ENCODE assay signal across 18 cellular contexts in the genomic region with DNA sequence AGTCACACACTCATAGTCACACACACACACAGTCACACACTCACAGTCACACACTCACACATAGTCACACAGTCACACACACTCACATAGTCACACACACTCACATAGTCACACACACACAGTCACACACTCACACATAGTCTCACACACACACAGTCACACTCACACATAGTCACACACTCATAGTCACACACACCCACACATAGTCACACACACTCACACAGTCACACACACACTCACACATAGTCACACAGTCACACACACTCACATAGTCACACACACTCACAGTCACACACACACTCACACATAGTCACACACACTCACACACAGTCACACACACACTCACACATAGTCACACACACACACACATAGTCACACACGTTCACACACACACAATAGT. TPM values are rescaled to one million over a fixed set of nuclear protein-coding genes. Genes with fewer than 3 reads are reported as not detected.
A peak's percentile ranks its signal among the peaks of the same experiment; 100 is the strongest.
DNase-seq lines count a peak whose midpoint lies in the region; ATAC-seq, FAIRE-seq and TF ChIP-seq lines count a peak whose summit lies in the region.
"Had no signal": no experiment of that assay in that cellular context is flagged by ENCODE, and none has a peak within 500 bp of the region (broad histone marks: within the 10 kb centered on the region; RNA-seq: fewer than 3 reads in every experiment).

No MANE protein-coding gene starts in this region.

- BruUV-seq in IMR-90 (replicated peaks; lab: Mats Ljungman, UMichigan) (no TSS peak), OCI-LY7 (replicated peaks; lab: Mats Ljungman, UMichigan) (no TSS peak)

- H3K9me2 ChIP-seq in OCI-LY7 (ENCODE audit: insufficient read depth, low read length) = no peaks in the 10 kb centered on the region

- intact Hi-C loops in IMR-90 (cut with micrococcal nuclease) = no loop called here
- intact Hi-C loops in OCI-LY7 (cut with micrococcal nuclease; ENCODE audit: unreplicated experiment) = no loop called here

- H4K5ac ChIP-seq in IMR-90 (ENCODE audit: low read depth, low read length) = no peak overlapping the region

- H3K36me3 Mint-ChIP-seq in activated naive CD8-positive, alpha-beta T cell treated with anti-CD3 and anti-CD28 coated beads, Interleukin-2, amount 10 ng/mL, durations not matched to agents 7 days and 5 days = peaks cover 4% of the 10 kb centered on the region
- no peaks in the 10 kb centered on the region for H3K36me3 Mint-ChIP-seq in activated naive CD8-positive, alpha-beta T cell treated with anti-CD3 and anti-CD28 coated beads, Interleukin-2, amount 50 U/mL, for 24 hours (ENCODE audit: low read depth)
- H3K36me3 Mint-ChIP-seq: CD8-positive, alpha-beta memory T cell had no signal

- no peak overlapping the region for H3K23ac ChIP-seq in IMR-90 (ENCODE audit: low read depth, low read length)

- FAIRE-seq in bronchial epithelial cell (lab: Jason Lieb, UNC) = peak; percentile 100
- FAIRE-seq: GM18507 had no signal

- H3K4me2 ChIP-seq in IMR-90 (ENCODE audit: low read depth, low read length) (no peak overlapping the region), OCI-LY7 (ENCODE audit: low read length) (no peak overlapping the region)
- H3K4me2 ChIP-seq: BLaER1 had no signal

- no peaks in the 10 kb centered on the region for H3K79me2 ChIP-seq in OCI-LY7 (ENCODE audit: insufficient read depth, low read depth, low read length)

- H2BK20ac ChIP-seq in IMR-90 (ENCODE audit: low read depth, low read length) = no peak overlapping the region

- H3K9me3 Mint-ChIP-seq in activated naive CD8-positive, alpha-beta T cell treated with anti-CD3 and anti-CD28 coated beads, Interleukin-2, amount 10 ng/mL, durations not matched to agents 7 days and 5 days = peaks cover 5% of the 10 kb centered on the region
- no peaks in the 10 kb centered on the region for H3K9me3 Mint-ChIP-seq in activated naive CD8-positive, alpha-beta T cell treated with anti-CD3 and anti-CD28 coated beads, Interleukin-2, amount 50 U/mL, for 24 hours

- no peak overlapping the region for H3K18ac ChIP-seq in IMR-90 (ENCODE audit: low read depth, low read length)

- H3K27me3 ChIP-seq in IMR-90 (ENCODE audit: control insufficient read depth, insufficient read depth, low read length) = peaks cover 25% of the 10 kb centered on the region
- H3K27me3 ChIP-seq in bronchial epithelial cell (ENCODE audit: control insufficient read depth, insufficient read depth, low read length) = peaks cover 8% of the 10 kb centered on the region

- no peak overlapping the region for H4K91ac ChIP-seq in IMR-90 (ENCODE audit: insufficient read depth, low read depth, low read length)

- no peak overlapping the region for H2BK120ac ChIP-seq in IMR-90 (ENCODE audit: low read depth, low read length)

- no peak overlapping the region for H4K8ac ChIP-seq in IMR-90 (ENCODE audit: low read depth in 2 of 2, low read length in 2 of 2)

- ATAC-seq in activated naive CD8-positive, alpha-beta T cell treated with anti-CD3 and anti-CD28 coated beads, Interleukin-2, amount 10 ng/mL, durations not matched to agents 7 days and 5 days (ENCODE audit: low read depth) = no peak
- no peak for ATAC-seq in activated naive CD8-positive, alpha-beta T cell treated with anti-CD3 and anti-CD28 coated beads, Interleukin-2, amount 50 U/mL, for 24 hours
- no peak for ATAC-seq in IMR-90 (ENCODE audit: low read depth)

- no peak for TF ChIP-seq RAD21 in IMR-90 (IDR thresholded peaks at IDR 0.05; ENCODE audit: low read length)

- H3K9ac ChIP-seq in IMR-90 (ENCODE audit: low read depth, low read length) = no peak overlapping the region
- H3K9ac ChIP-seq: BLaER1 had no signal

- TF ChIP-seq POLR2A in IMR-90 (IDR thresholded peaks at IDR 0.05; ENCODE audit: low read depth, low read length) = no peak

- no peak overlapping the region for H2AK5ac ChIP-seq in IMR-90 (ENCODE audit: low read depth, low read length)

- H3K14ac ChIP-seq in IMR-90 (replicated peaks; ENCODE audit: low read depth, low read length) = no peak overlapping the region

- dilution Hi-C loops in IMR-90 (cut with HindIII; ENCODE audit: low sequenced_read_pairs, unreplicated experiment) = no loop called here

- peak overlapping the region; percentile 7 for H3K27ac Mint-ChIP-seq in activated naive CD8-positive, alpha-beta T cell treated with anti-CD3 and anti-CD28 coated beads, Interleukin-2, amount 10 ng/mL, durations not matched to agents 7 days and 5 days
- no peak overlapping the region for H3K27ac Mint-ChIP-seq in activated naive CD8-positive, alpha-beta T cell treated with anti-CD3 and anti-CD28 coated beads, Interleukin-2, amount 50 U/mL, for 24 hours
- H3K27ac Mint-ChIP-seq: CD8-positive, alpha-beta memory T cell had no signal

- H4K20me1 ChIP-seq in IMR-90 (ENCODE audit: insufficient read depth, low read length) (0 out of 2 replicates have a peak, but pooled peaks cover 5% of the 10 kb centered on the region), OCI-LY7 (ENCODE audit: insufficient read depth, low read length) (no peaks in the 10 kb centered on the region)

- no peak overlapping the region for H3K56ac ChIP-seq in IMR-90 (ENCODE audit: extremely low read depth, insufficient read depth, low read length)

- H3K4me3 ChIP-seq in IMR-90 (ENCODE audit: insufficient read depth, low read depth, low read length) (no peak overlapping the region), bronchial epithelial cell (ENCODE audit: low read depth, low read length) (no peak overlapping the region), OCI-LY7 (ENCODE audit: low read depth, low read length, poor library complexity, severe bottlenecking) (no peak overlapping the region)
- H3K4me3 ChIP-seq: BLaER1 had no signal

- in situ Hi-C loops in IMR-90 (cut with MboI; ENCODE audit: low sequenced_read_pairs) = no loop called here

- H3K4me1 ChIP-seq in IMR-90 (ENCODE audit: control insufficient read depth, insufficient read depth, low read length) (no peaks in the 10 kb centered on the region; the same call in 1 of the 2 replicates), OCI-LY7 (ENCODE audit: insufficient read depth, low read length, poor library complexity, severe bottlenecking) (no peaks in the 10 kb centered on the region)
- H3K4me1 ChIP-seq: BLaER1, Caco-2 had no signal

- no peak overlapping the region for H3K4ac ChIP-seq in IMR-90 (ENCODE audit: low read depth, low read length)

- POLR2A ChIA-PET in activated naive CD8-positive, alpha-beta T cell treated with anti-CD3 and anti-CD28 coated beads, Interleukin-2, amount 10 ng/mL, durations not matched to agents 7 days and 5 days (lab: Charles Lee) = no interaction called here
- POLR2A ChIA-PET in IMR-90 (lab: Charles Lee; ENCODE audit: unreplicated experiment) = no interaction called here
- POLR2A ChIA-PET in OCI-LY7 (lab: Charles Lee) = no interaction called here

- H3K79me1 ChIP-seq in IMR-90 (ENCODE audit: low read depth in 1 of 2, low read length in 2 of 2) = no peaks in the 10 kb centered on the region

- CTCF ChIA-PET in IMR-90 (lab: Yijun Ruan, JAX) = no interaction called here
- CTCF ChIA-PET in OCI-LY7 (lab: Charles Lee; ENCODE audit: unreplicated experiment) = no interaction called here

- no peaks in the 10 kb centered on the region for H3K36me3 ChIP-seq in IMR-90 (ENCODE audit: control insufficient read depth, insufficient read depth, low read length)
- no peaks in the 10 kb centered on the region for H3K36me3 ChIP-seq in bronchial epithelial cell (ENCODE audit: control insufficient read depth, insufficient read depth, low read length)
- H3K36me3 ChIP-seq in OCI-LY7 (ENCODE audit: insufficient read depth, low read length) = no peaks in the 10 kb centered on the region
- H3K36me3 ChIP-seq: BLaER1 had no signal

- no peak overlapping the region for H2AK9ac ChIP-seq in IMR-90 (replicated peaks; ENCODE audit: low read depth, low read length, poor library complexity)

- peaks cover 21% of the 10 kb centered on the region for H3K27me3 Mint-ChIP-seq in activated naive CD8-positive, alpha-beta T cell treated with anti-CD3 and anti-CD28 coated beads, Interleukin-2, amount 10 ng/mL, durations not matched to agents 7 days and 5 days
- H3K27me3 Mint-ChIP-seq in activated naive CD8-positive, alpha-beta T cell treated with anti-CD3 and anti-CD28 coated beads, Interleukin-2, amount 50 U/mL, for 24 hours = peaks cover 39% of the 10 kb centered on the region

- no peaks in the 10 kb centered on the region for H3K4me1 Mint-ChIP-seq in activated naive CD8-positive, alpha-beta T cell treated with anti-CD3 and anti-CD28 coated beads, Interleukin-2, amount 10 ng/mL, durations not matched to agents 7 days and 5 days
- H3K4me1 Mint-ChIP-seq in activated naive CD8-positive, alpha-beta T cell treated with anti-CD3 and anti-CD28 coated beads, Interleukin-2, amount 50 U/mL, for 24 hours = no peaks in the 10 kb centered on the region
- H3K4me1 Mint-ChIP-seq: CD8-positive, alpha-beta memory T cell had no signal

- H2BK5ac ChIP-seq in IMR-90 (ENCODE audit: low read depth, low read length, poor library complexity, severe bottlenecking) = peak overlapping the region; percentile 32

- no peak for DNase-seq in activated naive CD8-positive, alpha-beta T cell treated with anti-CD3 and anti-CD28 coated beads, Interleukin-2, amount 10 ng/mL, durations not matched to agents 7 days and 5 days
- DNase-seq in activated naive CD8-positive, alpha-beta T cell treated with anti-CD3 and anti-CD28 coated beads, Interleukin-2, amount 50 U/mL, for 24 hours = no peak
- no peak for DNase-seq in IMR-90
- no peak for DNase-seq in bronchial epithelial cell (ENCODE audit: low read depth)
- DNase-seq in cerebellar nuclear complex (lab: John Stamatoyannopoulos, UW) = no peak
- DNase-seq in NOMO-1 (lab: John Stamatoyannopoulos, UW; ENCODE audit: unreplicated experiment in 2 of 2) = no peak
- DNase-seq in OCI-LY7 (ENCODE audit: low spot score) = no peak
- DNase-seq: AML-193, Caco-2, DND-41, GDM1, H7 had no signal

- H3K4me3 Mint-ChIP-seq in activated naive CD8-positive, alpha-beta T cell treated with anti-CD3 and anti-CD28 coated beads, Interleukin-2, amount 10 ng/mL, durations not matched to agents 7 days and 5 days = no peak overlapping the region
- H3K4me3 Mint-ChIP-seq in activated naive CD8-positive, alpha-beta T cell treated with anti-CD3 and anti-CD28 coated beads, Interleukin-2, amount 50 U/mL, for 24 hours = no peak overlapping the region
- H3K4me3 Mint-ChIP-seq: CD8-positive, alpha-beta memory T cell had no signal

- H3K9me3 ChIP-seq in IMR-90 (ENCODE audit: control insufficient read depth, insufficient read depth, low read length) = no peaks in the 10 kb centered on the region
- no peaks in the 10 kb centered on the region for H3K9me3 ChIP-seq in OCI-LY7 (ENCODE audit: low read length)
- H3K9me3 ChIP-seq: BLaER1, Caco-2 had no signal

- H2AFZ ChIP-seq in IMR-90 (replicated peaks; ENCODE audit: low read length, poor library complexity) (no peak overlapping the region), OCI-LY7 (ENCODE audit: low read length) (no peak overlapping the region)

- H3K9me1 ChIP-seq in IMR-90 (ENCODE audit: insufficient read depth, low read length) = 0 out of 2 replicates have a peak, but pooled peaks cover 4% of the 10 kb centered on the region

- H3K27ac ChIP-seq in IMR-90 (ENCODE audit: insufficient read depth, low read length) (no peak overlapping the region), temporal lobe (ENCODE audit: low read depth, low read length) (peak overlapping the region; percentile 46), OCI-LY7 (ENCODE audit: low read depth, low read length, poor library complexity, severe bottlenecking) (no peak overlapping the region)
- H3K27ac ChIP-seq: 22Rv1, BLaER1 had no signal

- TF ChIP-seq CTCF in IMR-90 (conservative IDR thresholded peaks at IDR 0.05; ENCODE audit: low read depth, low read length) = no peak
- no peak for TF ChIP-seq CTCF in bronchial epithelial cell (IDR thresholded peaks at IDR 0.05; ENCODE audit: insufficient read depth, low read length, severe bottlenecking)
- TF ChIP-seq CTCF in OCI-LY7 (conservative IDR thresholded peaks at IDR 0.05; ENCODE audit: low read length) = no peak

- WGBS in IMR-90 (ENCODE audit: extremely low coverage in 2 of 2, insufficient read length in 1 of 2), 2 experiments = no CpG with 5 or more reads among the region's 1 CpG

- no peak overlapping the region for H2BK15ac ChIP-seq in IMR-90 (ENCODE audit: low read depth, low read length)

RNA-seq across cellular contexts. Expression of a gene that starts 4.1 kb away (rescaled TPM):
- not detected for total RNA-seq in activated naive CD8-positive, alpha-beta T cell treated with anti-CD3 and anti-CD28 coated beads, Interleukin-2, amount 10 ng/mL, durations not matched to agents 7 days and 5 days
- total RNA-seq in IMR-90 (2012; rRNA removed) (0.28 and 0.36 TPM in 2 replicates), bronchial epithelial cell (0.13 and 0.26 TPM in 2 replicates), temporal lobe (75.5 TPM), OCI-LY7 (2022) (not detected in 2 replicates)
- polyA plus RNA-seq in IMR-90 (2012; rRNA removed) = 0.23 and 0.38 TPM in 2 replicates
- 0.23 and 0.24 TPM in 2 replicates for polyA plus RNA-seq in IMR-90 (2012; cell fraction: cytosol; rRNA removed)
- polyA plus RNA-seq in IMR-90 (2012; cell fraction: nucleus; rRNA removed; ENCODE audit: low replicate concordance) = 0.11 and 0.25 TPM in 2 replicates
- total RNA-seq in OCI-LY7 (2014; rRNA removed; shearing (Covaris generic)) = not detected in 2 replicates
- total RNA-seq: Caco-2; CD8-positive, alpha-beta memory T cell; HT-29 had no signal
- polyA plus RNA-seq: CD8-positive, alpha-beta memory T cell had no signal

Comparison
In these comparisons a context has a peak if more than half of its experiments do, and no peak if none do; other contexts are left out.
1. RNA of a gene that starts 4.1 kb away (total RNA-seq): 75.5 TPM in temporal lobe (single experiment); 0.28 to 0.36 TPM in IMR-90, 0.13 to 0.26 TPM in bronchial epithelial cell, not detected in activated naive CD8-positive, alpha-beta T cell treated with anti-CD3 and anti-CD28 coated beads, Interleukin-2, amount 10 ng/mL, durations not matched to agents 7 days and 5 days and not detected in OCI-LY7; every median in the first group is over 10 times any median in the second.